Comparison of ENCODE assay signal across 12 cellular contexts in the genomic region with DNA sequence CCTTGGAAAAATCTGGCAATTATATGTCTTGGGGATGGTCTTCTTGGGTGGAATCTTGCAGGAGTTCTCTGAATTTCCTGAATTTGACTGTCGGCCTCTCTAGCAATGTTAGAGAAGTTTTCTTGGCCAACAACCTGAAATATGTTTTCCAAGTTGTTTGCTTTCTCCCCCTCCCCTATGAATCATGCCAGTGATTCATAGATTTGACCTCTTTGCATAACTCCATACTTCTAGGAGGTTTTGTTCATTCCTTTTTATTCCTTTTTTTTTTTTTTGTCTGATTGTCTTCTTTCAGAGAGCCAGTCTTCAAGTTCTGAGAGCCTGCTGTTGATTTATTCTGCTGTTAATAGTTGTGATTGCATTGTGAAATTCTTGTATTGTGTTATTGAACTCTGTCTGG. TPM values are rescaled to one million over a fixed set of nuclear protein-coding genes. Genes with fewer than 3 reads are reported as not detected.
A peak's percentile ranks its signal among the peaks of the same experiment; 100 is the strongest.
DNase-seq lines count a peak whose midpoint lies in the region; ATAC-seq and TF ChIP-seq lines count a peak whose summit lies in the region.
"Had no signal": no experiment of that assay in that cellular context is flagged by ENCODE, and none has a peak within 500 bp of the region (broad histone marks: within the 10 kb centered on the region; RNA-seq: fewer than 3 reads in every experiment).

No MANE protein-coding gene starts in this region.

- H3K9me3 ChIP-seq in hepatocyte (ENCODE audit: low read depth) (no peaks in the 10 kb centered on the region), MM.1S (replicated peaks; ENCODE audit: insufficient read depth, low read length) (no peaks in the 10 kb centered on the region)
- H3K9me3 ChIP-seq: SJCRH30 had no signal

- H3K27me3 ChIP-seq in hepatocyte (no peaks in the 10 kb centered on the region), MM.1S (replicated peaks; ENCODE audit: insufficient read depth, low read length) (no peaks in the 10 kb centered on the region)
- H3K27me3 ChIP-seq: SJCRH30 had no signal

- H3K4me1 ChIP-seq in hepatocyte (ENCODE audit: insufficient read depth) (no peaks in the 10 kb centered on the region), MM.1S (ENCODE audit: low read length) (peaks cover 15% of the 10 kb centered on the region)
- H3K4me1 ChIP-seq: SJCRH30 had no signal

- no peak overlapping the region for H3K9ac ChIP-seq in MM.1S (ENCODE audit: low read length)

- peak overlapping the region; percentile 10 for H3K27ac ChIP-seq in hepatocyte
- H3K27ac ChIP-seq in MM.1S (ENCODE audit: low read length), result no peak overlapping the region
- H3K27ac ChIP-seq: SJCRH30 had no signal

- H3K4me3 ChIP-seq in hepatocyte, result no peak overlapping the region
- no peak overlapping the region for H3K4me3 ChIP-seq in MM.1S (ENCODE audit: low read length)
- H3K4me3 ChIP-seq: SJCRH30 had no signal

- ATAC-seq in GM21528 (IDR thresholded peaks at IDR 0.05; ENCODE audit: low FRiP score, unreplicated experiment), result no peak

- H3K79me2 ChIP-seq in hepatocyte (no peaks in the 10 kb centered on the region), MM.1S (ENCODE audit: low read length) (no peaks in the 10 kb centered on the region)

- H3K36me3 ChIP-seq in hepatocyte (replicated peaks; ENCODE audit: insufficient read depth, low read depth) (no peaks in the 10 kb centered on the region), MM.1S (replicated peaks; ENCODE audit: insufficient read depth, low read length) (no peaks in the 10 kb centered on the region)
- H3K36me3 ChIP-seq: SJCRH30 had no signal

- H2AFZ ChIP-seq in hepatocyte (no peak overlapping the region), MM.1S (ENCODE audit: low read length) (no peak overlapping the region)

- H4K20me1 ChIP-seq in hepatocyte (ENCODE audit: insufficient read depth, poor library complexity, severe bottlenecking), result no peaks in the 10 kb centered on the region
- no peaks in the 10 kb centered on the region for H4K20me1 ChIP-seq in MM.1S (ENCODE audit: insufficient read depth, low read length)

- peaks cover 9% of the 10 kb centered on the region for H3F3A ChIP-seq in MM.1S (ENCODE audit: insufficient read depth, low read length)

- TF ChIP-seq CTCF in hepatocyte (IDR thresholded peaks at IDR 0.05; ENCODE audit: poor library complexity) (no peak), MM.1S (IDR thresholded peaks at IDR 0.05; ENCODE audit: low read length) (no peak)

- WGBS in hepatocyte (ENCODE audit: low lambda C conversion rate, missing lambda C conversion rate), result 83% methylated on average over 1 of the region's 1 CpG

- DNase-seq in AG08396 (ENCODE audit: low spot score) (peak; percentile 20), LHCN-M2 (ENCODE audit: low read depth) (peak; percentile 85), astrocyte of the hippocampus (ENCODE audit: low read depth, low spot score) (peak; percentile 61), hepatocyte (ENCODE audit: low spot score) (no peak), MM.1S (no peak), NCI-H128 (lab: John Stamatoyannopoulos, UW; ENCODE audit: unreplicated experiment) (no peak), activated T-cell treated with anti-CD3 and anti-CD28 coated beads for 4 hours (no peak)
- DNase-seq: activated naive CD4-positive, alpha-beta T cell; CD4-positive, alpha-beta T cell; NCI-H1930; SJCRH30 had no signal

- H3K4me2 ChIP-seq in hepatocyte (no peak overlapping the region), MM.1S (ENCODE audit: low read depth, low read length) (no peak overlapping the region)

- H3K9me2 ChIP-seq in hepatocyte (replicated peaks; ENCODE audit: insufficient read depth), result no peaks in the 10 kb centered on the region
- no peaks in the 10 kb centered on the region for H3K9me2 ChIP-seq in MM.1S (replicated peaks; ENCODE audit: insufficient read depth, low read length)

RNA-seq across cellular contexts. Expression of a gene that starts 56.7 kb away (rescaled TPM):
- total RNA-seq in LHCN-M2 (2014; rRNA removed) (30.5 and 32.0 TPM in 2 replicates), hepatocyte (62.9 and 64.9 TPM in 2 replicates)
- polyA plus RNA-seq in LHCN-M2 (2012), result 5.6 TPM
- polyA plus RNA-seq in hepatocyte, result 26.4 and 31.3 TPM in 2 replicates

Comparison
In these comparisons a context has a peak if more than half of its experiments do, and no peak if none do; other contexts are left out.
1. DNase-seq: peak in AG08396 (single experiment), LHCN-M2 (single experiment) and astrocyte of the hippocampus (single experiment); none in hepatocyte (single experiment), MM.1S (single experiment), NCI-H128 (single experiment) and activated T-cell treated with anti-CD3 and anti-CD28 coated beads for 4 hours (single experiment).